In genomic region chr3:117745516-117745915, GRCh38 we compare ENCODE assay signal across 30 cellular contexts.
"Had no signal": no experiment of that assay in that cellular context is flagged by ENCODE, and none has a peak within 500 bp of the region (broad histone marks: within the 10 kb centered on the region; RNA-seq: fewer than 3 reads in every experiment).

No MANE protein-coding gene starts in this region.

- H3K27me3 ChIP-seq: MG63 had no signal

- H3K27ac ChIP-seq: KMS-11 had no signal

- H3K4me3 ChIP-seq: MG63 had no signal

- H3K4me2 ChIP-seq: KMS-11 had no signal

- H3K36me3 ChIP-seq: MG63 had no signal

- H3K9ac ChIP-seq: KMS-11 had no signal

- H3K9me3 ChIP-seq: MG63 had no signal

- DNase-seq: Karpas-422, Kasumi-1, MG63, MM.1S, MV-4-11, NCI-H1048, NCI-H1092, NCI-H1092 treated with DMSO at 0.1 percent for 48 hours, NCI-H1105, NCI-H1417 treated with DMSO at 0.1 percent for 48 hours, NCI-H1436, NCI-H1436 treated with DMSO at 0.1 percent for 48 hours, NCI-H146, NCI-H1694, NCI-H1694 treated with DMSO at 0.1 percent for 48 hours, NCI-H187, NCI-H187 treated with DMSO at 0.1 percent for 48 hours, NCI-H1930, NCI-H2029, NCI-H2029 treated with DMSO at 0.1 percent for 48 hours, NCI-H2081, NCI-H2081 treated with DMSO at 0.1 percent for 48 hours, NCI-H2107, NCI-H2171, NCI-H2171 treated with DMSO at 0.1 percent for 48 hours, NCI-H2227 treated with DMSO at 0.1 percent for 48 hours, NCI-H226, NCI-H345, NCI-H510A had no signal
